Comparison of ENCODE assay signal across 1 cellular context in genomic region chr10:79331226-79331625, GRCh38.
TF ChIP-seq lines count a peak whose summit lies in the region.

No MANE protein-coding gene starts in this region.

TF ChIP-seq in HCT116, 20 proteins besides CTCF, POLR2A, EP300 and RAD21 (continued from another document):
- TF ChIP-seq REST (IDR thresholded peaks at IDR 0.05; ENCODE audit: low read depth) (no peak), ZBTB33 (IDR thresholded peaks at IDR 0.05; ENCODE audit: extremely low read depth, insufficient replicate concordance, low read length) (no peak), YY1 (IDR thresholded peaks at IDR 0.05; ENCODE audit: extremely low read depth, insufficient replicate concordance, low read depth, low read length) (no peak), ELF1 (IDR thresholded peaks at IDR 0.05; ENCODE audit: borderline replicate concordance, low read depth) (no peak), SRF (IDR thresholded peaks at IDR 0.05; ENCODE audit: low read depth) (no peak)
TF ChIP-seq in HCT116: peak in this region for 0.
